Comparison of ENCODE assay signal across 19 cellular contexts in the genomic region with DNA sequence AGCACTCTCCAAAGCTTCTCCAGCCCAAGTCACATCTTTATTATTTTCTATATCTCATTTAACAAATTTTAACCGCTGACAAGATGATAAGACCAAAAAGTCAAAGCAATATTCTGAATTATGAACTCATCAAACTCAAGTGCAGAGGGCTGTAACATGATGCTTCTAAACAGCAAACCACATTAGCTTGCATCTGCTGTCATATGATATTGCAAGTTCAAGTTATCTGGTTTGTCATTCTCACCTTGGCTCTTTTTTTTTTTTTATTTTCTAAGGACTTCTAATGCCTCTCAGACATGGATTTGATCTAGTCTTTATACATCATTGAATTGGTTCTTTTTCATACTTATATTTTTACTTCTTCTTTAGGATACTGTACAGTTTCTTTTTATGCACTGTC.
"Had no signal": no experiment of that assay in that cellular context is flagged by ENCODE, and none has a peak within 500 bp of the region (broad histone marks: within the 10 kb centered on the region; RNA-seq: fewer than 3 reads in every experiment).

No MANE protein-coding gene starts in this region.

- H3K9me3 ChIP-seq: colonic mucosa, left lung, tibial artery had no signal

- H3K36me3 ChIP-seq: colonic mucosa, left lung, tibial artery had no signal

- H3K4me1 ChIP-seq: colonic mucosa, foreskin keratinocyte, left lung, tibial artery had no signal

- H3K27me3 ChIP-seq: colonic mucosa, foreskin keratinocyte, left lung, tibial artery had no signal

- H3K4me3 ChIP-seq: colonic mucosa, left lung, tibial artery had no signal

- DNase-seq: activated CD4-positive, alpha-beta T cell treated with anti-CD3 and anti-CD28 coated beads, Interleukin-2, amount 10 ng/mL, durations not matched to agents 24 days and 14 days; activated CD8-positive, alpha-beta T cell treated with anti-CD3 and anti-CD28 coated beads, Interleukin-2, amount 10 ng/mL, durations not matched to agents 7 days and 5 days; activated effector memory CD4-positive, alpha-beta T cell treated with Interleukin-2 at 50 U/mL for 16 hours; activated naive CD4-positive, alpha-beta T cell treated with anti-CD3 and anti-CD28 coated beads, Interleukin-2, amount 10 ng/mL, durations not matched to agents 7 days and 5 days; activated naive CD8-positive, alpha-beta T cell treated with anti-CD3 and anti-CD28 coated beads, Interleukin-2, amount 50 U/mL, for 24 hours; activated T-cell treated with anti-CD3 and anti-CD28 coated beads, Interleukin-2, amount 50 U/mL, for 4 hours; anterior cingulate cortex; central memory CD4-positive, alpha-beta T cell; colonic mucosa; endodermal cell; foreskin keratinocyte; left lung; midbrain; nephron progenitor cell; nucleus accumbens; stimulated activated CD4-positive, alpha-beta T cell treated with anti-CD3 and anti-CD28 coated beads, Interleukin-2, amount 100 ng/mL, for 24 hours; stimulated activated naive CD4-positive, alpha-beta T cell treated with Interleukin-2 at 50 U/mL for 16 hours; tibial artery had no signal

- H3K27ac ChIP-seq: colonic mucosa, epithelial cell of prostate, foreskin keratinocyte, left lung, tibial artery had no signal
